Comparison of ENCODE assay signal across 8 cellular contexts in the genomic region with DNA sequence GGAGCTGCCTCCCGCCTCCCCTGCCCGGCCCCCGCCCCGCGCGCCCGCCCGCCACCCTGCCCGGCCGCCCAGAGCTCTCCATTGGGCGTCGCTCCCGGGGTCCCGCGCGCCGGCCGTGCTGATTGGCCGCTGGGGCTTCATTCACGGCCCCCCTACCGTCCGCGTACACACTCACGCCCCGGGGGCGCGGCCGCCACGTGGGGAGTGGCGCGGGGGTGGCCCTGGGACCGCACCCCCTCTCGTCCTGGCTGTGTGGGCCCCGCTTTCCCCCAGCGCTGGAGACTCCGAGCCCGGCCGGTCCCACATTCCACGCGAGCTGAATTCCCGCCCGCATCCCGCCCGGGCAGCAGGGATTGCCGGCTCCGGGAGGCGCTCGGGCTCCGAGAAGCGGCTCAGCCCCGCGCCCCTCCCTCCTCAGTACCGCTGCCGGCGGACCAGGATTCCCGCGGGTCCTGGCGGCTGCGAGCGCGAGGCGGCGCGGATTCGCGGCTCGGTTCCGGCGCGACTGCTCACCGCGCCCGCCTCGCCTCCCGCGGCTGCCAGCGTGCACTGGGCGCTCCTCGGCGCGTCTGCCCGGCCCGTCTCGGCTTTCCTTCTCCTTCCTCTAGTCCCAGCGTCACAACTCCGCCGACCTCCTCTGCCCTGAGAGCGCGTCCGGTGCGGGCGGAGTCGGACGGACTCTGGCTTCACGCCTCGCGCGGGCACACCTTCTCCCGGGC. TPM values are rescaled to one million over a fixed set of nuclear protein-coding genes. Genes with fewer than 3 reads are reported as not detected.
DNase-seq lines count a peak whose midpoint lies in the region; ATAC-seq and TF ChIP-seq lines count a peak whose summit lies in the region.

No MANE protein-coding gene starts in this region.

- no peak for TF ChIP-seq EP300 in ovary (IDR thresholded peaks at IDR 0.05)

- H3K4me3 Mint-ChIP-seq in activated naive CD8-positive, alpha-beta T cell, result peak overlapping the region; percentile 74

- DNase-seq in CD1c-positive myeloid dendritic cell (ENCODE audit: extremely low spot score) (peak; percentile 70), SK-N-MC (ENCODE audit: low read depth, low spot score) (no peak), Right ventricle myocardium superior (peak; percentile 94), ovary (peak; percentile 83 to 91 (median 88))

- H3K27me3 ChIP-seq in HUES48 (ENCODE audit: control insufficient read depth, insufficient read depth, low read length), result peaks cover 70% of the 10 kb centered on the region
- peaks cover 4% of the 10 kb centered on the region for H3K27me3 ChIP-seq in ovary
- peaks cover 68% of the 10 kb centered on the region for H3K27me3 ChIP-seq in thymus (ENCODE audit: control insufficient read depth, insufficient read depth)

- H3K9me3 Mint-ChIP-seq in activated naive CD8-positive, alpha-beta T cell (ENCODE audit: low read depth), result no peaks in the 10 kb centered on the region

- H3K4me1 ChIP-seq in HUES48 (ENCODE audit: control insufficient read depth, insufficient read depth, low read length) (peaks cover 10% of the 10 kb centered on the region; the same call in 1 of the 2 replicates), ovary (ENCODE audit: insufficient read depth) (peaks cover 12% of the 10 kb centered on the region), thymus (ENCODE audit: control insufficient read depth, insufficient read depth, low read length) (peaks cover 14% of the 10 kb centered on the region)

- no peaks in the 10 kb centered on the region for H3K9me3 ChIP-seq in HUES48 (ENCODE audit: control insufficient read depth, insufficient read depth, low read length)
- no peaks in the 10 kb centered on the region for H3K9me3 ChIP-seq in SK-N-MC (ENCODE audit: low read depth, low read length)
- H3K9me3 ChIP-seq in ovary, result no peaks in the 10 kb centered on the region
- H3K9me3 ChIP-seq in thymus (ENCODE audit: control insufficient read depth), result no peaks in the 10 kb centered on the region

- H3K9ac ChIP-seq in HUES48 (ENCODE audit: low read depth, low read length) (no peak overlapping the region), SK-N-MC (ENCODE audit: insufficient read length) (no peak overlapping the region)

- H3K27ac Mint-ChIP-seq in activated naive CD8-positive, alpha-beta T cell, result no peak overlapping the region

- WGBS in ovary, 3 donors, result 0 to 1% (median 0%) methylated on average over 43 to 99 of the region's 99 CpGs
- 1% methylated on average over 99 of the region's 99 CpGs for WGBS in thymus

- H3K27ac ChIP-seq in HUES48 (ENCODE audit: low read depth, low read length) (no peak overlapping the region), SK-N-MC (no peak overlapping the region), ovary (peak overlapping the region; percentile 55 to 60), thymus (ENCODE audit: low read depth) (no peak overlapping the region)

- H3K4me3 ChIP-seq in HUES48 (ENCODE audit: low read depth, low read length) (peak overlapping the region; percentile 72), SK-N-MC (peak overlapping the region; percentile 88), ovary (peak overlapping the region; percentile 52), thymus (ENCODE audit: low read length) (peak overlapping the region; percentile 52)

- ATAC-seq in GM21360 (IDR thresholded peaks at IDR 0.05; ENCODE audit: unreplicated experiment) (peak; percentile 64), Right ventricle myocardium superior (ENCODE audit: poor library complexity) (peak; percentile 98)

- no peaks in the 10 kb centered on the region for H3K36me3 Mint-ChIP-seq in activated naive CD8-positive, alpha-beta T cell

- peaks cover 11% of the 10 kb centered on the region for H3K4me1 Mint-ChIP-seq in activated naive CD8-positive, alpha-beta T cell (ENCODE audit: low read depth)

- H3K36me3 ChIP-seq in HUES48 (ENCODE audit: control insufficient read depth, insufficient read depth, low read length) (0 out of 2 replicates have a peak, but pooled peaks cover 8% of the 10 kb centered on the region), SK-N-MC (ENCODE audit: insufficient read depth, low read length) (peaks cover 13% of the 10 kb centered on the region), ovary (no peaks in the 10 kb centered on the region), thymus (ENCODE audit: control insufficient read depth, insufficient read depth) (no peaks in the 10 kb centered on the region)

- H3K27me3 Mint-ChIP-seq in activated naive CD8-positive, alpha-beta T cell, result peaks cover 18% of the 10 kb centered on the region

- TF ChIP-seq POLR2A in ovary (IDR thresholded peaks at IDR 0.05), result no peak

- TF ChIP-seq CTCF in ovary (IDR thresholded peaks at IDR 0.05), result peak in 1 of 3 donors; percentile 10

- intact Hi-C loops in Right ventricle myocardium superior (cut with DNase I) (no loop called here), ovary (cut with DNase I) (no loop called here)

RNA-seq across cellular contexts. Expression of gene POU3F1, which starts 0.5 kb away (rescaled TPM):
- total RNA-seq in Right ventricle myocardium superior (0.16 TPM), ovary (under 1 TPM in 4 of 7 donors, not detected in 3; 0.10 to 0.53 (median 0.33) TPM)
- polyA plus RNA-seq in ovary (under 1 TPM in 1 of 2 donors, not detected in 1; 0.04 TPM), thymus (0.30 TPM)

RNA-seq across cellular contexts. Expression of gene UTP11, which starts 34.5 kb away (rescaled TPM):
- total RNA-seq in Right ventricle myocardium superior (46.5 TPM), ovary (10 to 100 TPM; 17.4 to 38.5 (median 29.7) TPM)
- polyA plus RNA-seq in ovary (10 to 100 TPM; 20.9 to 35.1 TPM), thymus (30.3 TPM)

RNA-seq across cellular contexts. Expression of gene FHL3, which starts 41.7 kb away (rescaled TPM):
- 25.4 TPM for total RNA-seq in Right ventricle myocardium superior
- 10 to 100 TPM; 19.4 to 63.3 (median 40.4) TPM for total RNA-seq in ovary
- 10 to 100 TPM; 13.9 to 28.8 TPM for polyA plus RNA-seq in ovary
- polyA plus RNA-seq in thymus, result 18.7 TPM

RNA-seq across cellular contexts. Expression of gene SF3A3, which starts 57.2 kb away (rescaled TPM):
- 23.5 TPM for total RNA-seq in Right ventricle myocardium superior
- total RNA-seq in ovary, result 10 to 100 TPM; 29.0 to 62.5 (median 44.3) TPM
- 100 to 1,000 TPM in 1 of 2 donors, 10 to 100 TPM in 1; 27.4 to 110 TPM for polyA plus RNA-seq in ovary
- polyA plus RNA-seq in thymus, result 26.8 TPM

Comparison
In these comparisons a context has a peak if more than half of its experiments do, and no peak if none do; other contexts are left out.
1. H3K27ac ChIP-seq: peak in ovary (2 of 2); none in HUES48 (single experiment), SK-N-MC (single experiment) and thymus (single experiment).
2. Peak in every context shown above with its lines, with median percentiles within 50 percentile points of each other: H3K4me3 ChIP-seq.